ENCODE assay signal across 1 cellular context in genomic region chr18:36903215-36903928, GRCh38.
TF ChIP-seq lines count a peak whose summit lies in the region.

No MANE protein-coding gene starts in this region.

TF ChIP-seq in IMR-90, 13 proteins besides CTCF, POLR2A, EP300 and RAD21 (continued from another document):
- TF ChIP-seq BHLHE40 (IDR thresholded peaks at IDR 0.05; ENCODE audit: low read depth, low read length), result no peak
